Comparison of ENCODE assay signal across 10 cellular contexts in the genomic region with DNA sequence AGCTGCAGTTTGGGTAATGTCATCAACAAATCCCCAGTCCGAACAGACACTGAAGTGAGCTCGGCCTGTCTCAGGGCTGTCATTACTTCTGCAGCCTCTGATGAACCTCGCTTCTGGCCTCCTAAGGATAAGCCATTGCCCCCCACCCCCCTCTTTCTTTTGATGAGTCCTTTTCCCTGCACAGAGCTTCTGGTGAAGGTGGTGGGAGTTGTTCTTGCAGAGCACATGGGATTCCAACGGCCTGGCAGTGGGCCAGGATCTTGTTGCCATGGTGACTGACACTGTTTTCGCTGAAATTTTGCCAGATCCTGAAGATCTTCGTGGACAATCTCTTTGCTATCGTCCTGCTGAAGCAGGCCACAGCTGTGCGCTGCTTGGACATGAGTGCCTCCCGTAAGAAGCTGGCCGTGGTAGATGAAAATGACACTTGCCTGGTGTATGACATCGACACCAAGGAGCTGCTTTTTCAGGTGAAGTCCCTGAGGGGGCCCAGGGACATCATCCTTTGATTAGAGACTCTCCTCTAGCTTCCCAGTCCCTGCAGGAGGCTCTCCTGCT. TPM values are rescaled to one million over a fixed set of nuclear protein-coding genes. Genes with fewer than 3 reads are reported as not detected.
DNase-seq lines count a peak whose midpoint lies in the region; ATAC-seq, FAIRE-seq and TF ChIP-seq lines count a peak whose summit lies in the region.
"Not testable (repeated sequence)": the region's sequence is repeated elsewhere in the genome, so short reads cannot be mapped to it uniquely, and the experiment has no call there.
"Had no signal": no experiment of that assay in that cellular context is flagged by ENCODE, and none has a peak within 500 bp of the region (broad histone marks: within the 10 kb centered on the region; RNA-seq: fewer than 3 reads in every experiment).

No MANE protein-coding gene starts in this region.

- not testable (repeated sequence) for H3K4ac ChIP-seq in IMR-90 (ENCODE audit: low read depth, low read length)

- H2AK5ac ChIP-seq in IMR-90 (ENCODE audit: low read depth, low read length): not testable (repeated sequence)

- not testable (repeated sequence) for H4K20me1 ChIP-seq in IMR-90 (ENCODE audit: insufficient read depth, low read length)

- H3K9me1 ChIP-seq in IMR-90 (ENCODE audit: insufficient read depth, low read length): peaks cover 19% of the 10 kb centered on the region

- intact Hi-C loops in IMR-90 (cut with micrococcal nuclease); activated CD4-positive, alpha-beta T cell treated with anti-CD3 and anti-CD28 coated beads for 36 hours (cut with DNase I, micrococcal nuclease); left cardiac atrium (cut with DNase I): not testable (repeated sequence)

- H3K27ac ChIP-seq in IMR-90 (ENCODE audit: insufficient read depth, low read length): not testable (repeated sequence)
- H3K27ac ChIP-seq in skin epidermis: peak overlapping the region in 16 of 21 experiments; percentile 13 to 88 (median 64)

- not testable (repeated sequence) for H2BK120ac ChIP-seq in IMR-90 (ENCODE audit: low read depth, low read length)

- H3K9me3 ChIP-seq in IMR-90 (ENCODE audit: control insufficient read depth, insufficient read depth, low read length): not testable (repeated sequence)

- not testable (repeated sequence) for H2AFZ ChIP-seq in IMR-90 (replicated peaks; ENCODE audit: low read length, poor library complexity)

- not testable (repeated sequence) for H4K8ac ChIP-seq in IMR-90 (ENCODE audit: low read depth in 2 of 2, low read length in 2 of 2)

- BruUV-seq in IMR-90 (replicated peaks; lab: Mats Ljungman, UMichigan): not testable (repeated sequence)

- H3K4me1 Mint-ChIP-seq in activated CD4-positive, alpha-beta T cell treated with anti-CD3 and anti-CD28 coated beads for 36 hours: peaks cover 14% of the 10 kb centered on the region
- H3K4me1 Mint-ChIP-seq in nephron progenitor cell: peaks cover 56% of the 10 kb centered on the region

- H3K14ac ChIP-seq in IMR-90 (replicated peaks; ENCODE audit: low read depth, low read length): not testable (repeated sequence)

- in situ Hi-C loops in IMR-90 (cut with MboI; ENCODE audit: low sequenced_read_pairs): loop anchor here (5.0 kb wide), 1 partner anchor 94 kb away; no protein-coding TSS in a partner anchor

- DNase-seq in IMR-90: peak; percentile 18
- DNase-seq in activated CD4-positive, alpha-beta T cell treated with anti-CD3 and anti-CD28 coated beads for 36 hours: not testable (repeated sequence)
- DNase-seq in anterior cingulate cortex (lab: John Stamatoyannopoulos, UW): peak in 35 of 58 donors; percentile 10 to 67 (median 45)
- DNase-seq in left cardiac atrium: peak; percentile 48
- peak; percentile 30 for DNase-seq in nephron progenitor cell

- H4K91ac ChIP-seq in IMR-90 (ENCODE audit: insufficient read depth, low read depth, low read length): not testable (repeated sequence)

- H3K4me1 ChIP-seq in IMR-90 (ENCODE audit: control insufficient read depth, insufficient read depth, low read length): peaks cover 12% of the 10 kb centered on the region

- H3K9ac ChIP-seq in IMR-90 (ENCODE audit: low read depth, low read length): not testable (repeated sequence)

- H3K9me3 Mint-ChIP-seq in activated CD4-positive, alpha-beta T cell treated with anti-CD3 and anti-CD28 coated beads for 36 hours (ENCODE audit: low read depth); nephron progenitor cell: not testable (repeated sequence)

- CTCF ChIA-PET in IMR-90 (lab: Yijun Ruan, JAX): interaction anchor here (2.2 kb wide), 1 partner anchor 98 kb away, joined by 5 read pairs; no protein-coding TSS in a partner anchor
- CTCF ChIA-PET in activated CD4-positive, alpha-beta T cell treated with anti-CD3 and anti-CD28 coated beads for 36 hours (lab: Charles Lee): interaction anchor here (0.5 to 1.4 kb wide), 4 partner anchors 9 to 98 kb away, joined by 3 to 5 read pairs (median 4); no protein-coding TSS in a partner anchor

- no CpG with 5 or more reads among the region's 11 CpGs for WGBS in IMR-90 (ENCODE audit: extremely low coverage in 2 of 2, insufficient read length in 1 of 2), 2 experiments

- H4K5ac ChIP-seq in IMR-90 (ENCODE audit: low read depth, low read length): not testable (repeated sequence)

- H2BK5ac ChIP-seq in IMR-90 (ENCODE audit: low read depth, low read length, poor library complexity, severe bottlenecking): not testable (repeated sequence)

- ATAC-seq in IMR-90 (ENCODE audit: low read depth); activated CD4-positive, alpha-beta T cell treated with anti-CD3 and anti-CD28 coated beads for 36 hours: not testable (repeated sequence)
- ATAC-seq in left cardiac atrium: peak in 1 of 2 donors; percentile 9

- dilution Hi-C loops in IMR-90 (cut with HindIII; ENCODE audit: low sequenced_read_pairs, unreplicated experiment): not testable (repeated sequence)

- not testable (repeated sequence) for H3K79me1 ChIP-seq in IMR-90 (ENCODE audit: low read depth in 1 of 2, low read length in 2 of 2)

- H3K18ac ChIP-seq in IMR-90 (ENCODE audit: low read depth, low read length): not testable (repeated sequence)

- H3K4me3 ChIP-seq in IMR-90 (ENCODE audit: insufficient read depth, low read depth, low read length); skin epidermis: not testable (repeated sequence)

- TF ChIP-seq CTCF in IMR-90 (conservative IDR thresholded peaks at IDR 0.05; ENCODE audit: low read depth, low read length); nephron progenitor cell (IDR thresholded peaks at IDR 0.05): not testable (repeated sequence)

- not testable (repeated sequence) for H3K27me3 ChIP-seq in IMR-90 (ENCODE audit: control insufficient read depth, insufficient read depth, low read length)

- not testable (repeated sequence) for H3K56ac ChIP-seq in IMR-90 (ENCODE audit: extremely low read depth, insufficient read depth, low read length)

- peaks cover 13% of the 10 kb centered on the region for H3K36me3 Mint-ChIP-seq in activated CD4-positive, alpha-beta T cell treated with anti-CD3 and anti-CD28 coated beads for 36 hours (ENCODE audit: low read depth)
- H3K36me3 Mint-ChIP-seq in nephron progenitor cell (ENCODE audit: low read depth): peaks cover 62% of the 10 kb centered on the region

- not testable (repeated sequence) for TF ChIP-seq RAD21 in IMR-90 (IDR thresholded peaks at IDR 0.05; ENCODE audit: low read length)

- H3K36me3 ChIP-seq in IMR-90 (ENCODE audit: control insufficient read depth, insufficient read depth, low read length): peaks cover 16% of the 10 kb centered on the region; the same call in 1 of the 2 replicates

- FAIRE-seq in endometrium (lab: Jason Lieb, UNC): peak; percentile 91

- not testable (repeated sequence) for H2AK9ac ChIP-seq in IMR-90 (replicated peaks; ENCODE audit: low read depth, low read length, poor library complexity)

- H3K23ac ChIP-seq in IMR-90 (ENCODE audit: low read depth, low read length): not testable (repeated sequence)

- not testable (repeated sequence) for H2BK20ac ChIP-seq in IMR-90 (ENCODE audit: low read depth, low read length)

- H3K4me3 Mint-ChIP-seq in activated CD4-positive, alpha-beta T cell treated with anti-CD3 and anti-CD28 coated beads for 36 hours; nephron progenitor cell: not testable (repeated sequence)

- TF ChIP-seq POLR2A in IMR-90 (IDR thresholded peaks at IDR 0.05; ENCODE audit: low read depth, low read length): not testable (repeated sequence)

- H3K4me2 ChIP-seq in IMR-90 (ENCODE audit: low read depth, low read length): not testable (repeated sequence)

- H2BK15ac ChIP-seq in IMR-90 (ENCODE audit: low read depth, low read length): not testable (repeated sequence)

- peak overlapping the region; percentile 55 for H3K27ac Mint-ChIP-seq in activated CD4-positive, alpha-beta T cell treated with anti-CD3 and anti-CD28 coated beads for 36 hours
- H3K27ac Mint-ChIP-seq in nephron progenitor cell: peak overlapping the region; percentile 47

- H3K27me3 Mint-ChIP-seq in activated CD4-positive, alpha-beta T cell treated with anti-CD3 and anti-CD28 coated beads for 36 hours; nephron progenitor cell (ENCODE audit: low read depth, poor library complexity): not testable (repeated sequence)

- POLR2A ChIA-PET in IMR-90 (lab: Charles Lee; ENCODE audit: unreplicated experiment); activated CD4-positive, alpha-beta T cell treated with anti-CD3 and anti-CD28 coated beads for 36 hours (lab: Charles Lee): not testable (repeated sequence)

RNA-seq across cellular contexts. Expression of gene IFT122, which starts 41.3 kb away (rescaled TPM):
- total RNA-seq in IMR-90 (2012; rRNA removed) (27.2 and 28.0 TPM in 2 replicates), left cardiac atrium (10 to 100 TPM; 20.2 to 43.4 TPM)
- 16.8 and 17.1 TPM in 2 replicates for polyA plus RNA-seq in IMR-90 (2012; rRNA removed)
- polyA plus RNA-seq in IMR-90 (2012; cell fraction: cytosol; rRNA removed): 12.3 and 16.3 TPM in 2 replicates
- polyA plus RNA-seq in IMR-90 (2012; cell fraction: nucleus; rRNA removed; ENCODE audit: low replicate concordance): 63.8 and 113 TPM in 2 replicates
- total RNA-seq in activated CD4-positive, alpha-beta T cell treated with anti-CD3 and anti-CD28 coated beads for 36 hours: 10 to 100 TPM; 18.4 to 22.6 TPM

RNA-seq across cellular contexts. Expression of gene MBD4, which starts 41.6 kb away (rescaled TPM):
- 13.8 and 22.2 TPM in 2 replicates for total RNA-seq in IMR-90 (2012; rRNA removed)
- 14.9 and 15.0 TPM in 2 replicates for polyA plus RNA-seq in IMR-90 (2012; rRNA removed)
- polyA plus RNA-seq in IMR-90 (2012; cell fraction: cytosol; rRNA removed): 6.9 and 10.6 TPM in 2 replicates
- 30.3 and 65.5 TPM in 2 replicates for polyA plus RNA-seq in IMR-90 (2012; cell fraction: nucleus; rRNA removed; ENCODE audit: low replicate concordance)
- 10 to 100 TPM; 51.3 to 52.4 TPM for total RNA-seq in activated CD4-positive, alpha-beta T cell treated with anti-CD3 and anti-CD28 coated beads for 36 hours
- 10 to 100 TPM; 18.7 to 48.9 TPM for total RNA-seq in left cardiac atrium

RNA-seq across cellular contexts. Expression of gene RHO, which starts 47.1 kb away (rescaled TPM):
- not detected in 2 replicates for total RNA-seq in IMR-90 (2012; rRNA removed)
- not detected in 2 replicates for polyA plus RNA-seq in IMR-90 (2012; rRNA removed)
- polyA plus RNA-seq in IMR-90 (2012; cell fraction: cytosol; rRNA removed): not detected in 2 replicates
- polyA plus RNA-seq in IMR-90 (2012; cell fraction: nucleus; rRNA removed; ENCODE audit: low replicate concordance): 0.03 TPM in 1 of 2 replicates, not detected in the other
- total RNA-seq in activated CD4-positive, alpha-beta T cell treated with anti-CD3 and anti-CD28 coated beads for 36 hours: not detected
- total RNA-seq in left cardiac atrium: not detected
- total RNA-seq: kidney; NCI-H460; T-helper 2 cell treated with Interferon-gamma antibody and Interleukin-4, amounts not matched to agents 100 ng/mL and 5 ng/mL, for 36 hours had no signal

RNA-seq across cellular contexts. Expression of gene EFCAB12, which starts 52.9 kb away (rescaled TPM):
- under 0.01 TPM in 2 replicates for total RNA-seq in IMR-90 (2012; rRNA removed)
- polyA plus RNA-seq in IMR-90 (2012; rRNA removed): 0.09 and 0.17 TPM in 2 replicates
- 0.02 and 0.04 TPM in 2 replicates for polyA plus RNA-seq in IMR-90 (2012; cell fraction: cytosol; rRNA removed)
- polyA plus RNA-seq in IMR-90 (2012; cell fraction: nucleus; rRNA removed; ENCODE audit: low replicate concordance): 0.41 and 0.62 TPM in 2 replicates
- total RNA-seq in activated CD4-positive, alpha-beta T cell treated with anti-CD3 and anti-CD28 coated beads for 36 hours: under 1 TPM; 0.56 to 0.73 TPM
- under 1 TPM; 0.32 to 0.37 TPM for total RNA-seq in left cardiac atrium
- total RNA-seq: NCI-H460 had no signal
